8 cellular contexts compared by ENCODE assay signal in genomic region chr17:54899721-54900456, GRCh38. TPM values are rescaled to one million over a fixed set of nuclear protein-coding genes. Genes with fewer than 3 reads are reported as not detected.
DNase-seq lines count a peak whose midpoint lies in the region; ATAC-seq and TF ChIP-seq lines count a peak whose summit lies in the region.

No MANE protein-coding gene starts in this region.

- H3K36me3 ChIP-seq in RWPE2 (ENCODE audit: low read depth), result peaks cover 6% of the 10 kb centered on the region
- H3K36me3 ChIP-seq in gastroesophageal sphincter, result no peaks in the 10 kb centered on the region
- no peaks in the 10 kb centered on the region for H3K36me3 ChIP-seq in subcutaneous abdominal adipose tissue (ENCODE audit: control insufficient read depth in 5 of 5, insufficient read depth in 5 of 5, low read length in 5 of 5)

- no peaks in the 10 kb centered on the region for H3K4me1 ChIP-seq in RWPE2 (ENCODE audit: insufficient read depth, poor library complexity, severe bottlenecking)
- peaks cover 0 to 12% (median 4%) of the 10 kb centered on the region in 3 donors for H3K4me1 ChIP-seq in gastroesophageal sphincter
- H3K4me1 ChIP-seq in subcutaneous abdominal adipose tissue (ENCODE audit: control insufficient read depth in 5 of 5, insufficient read depth in 5 of 5, low read length in 5 of 5), result peaks cover 3 to 21% (median 16%) of the 10 kb centered on the region in 5 donors

- TF ChIP-seq EP300 in gastroesophageal sphincter (IDR thresholded peaks at IDR 0.05), result no peak

- TF ChIP-seq CTCF in C4-2B (conservative IDR thresholded peaks at IDR 0.05) (no peak), HFF-Myc (IDR thresholded peaks at IDR 0.05; ENCODE audit: low read depth, low read length, missing control alignments) (no peak), RWPE2 (IDR thresholded peaks at IDR 0.05; ENCODE audit: poor library complexity, severe bottlenecking) (no peak), gastroesophageal sphincter (IDR thresholded peaks at IDR 0.05) (no peak)

- H3K27ac ChIP-seq in C4-2B (peak overlapping the region; percentile 91), RWPE2 (ENCODE audit: poor library complexity, severe bottlenecking) (no peak overlapping the region), gastroesophageal sphincter (peak overlapping the region in 1 of 4 donors; percentile 74), subcutaneous abdominal adipose tissue (ENCODE audit: low read depth, low read length) (no peak overlapping the region)

- peak overlapping the region in 2 of 5 donors; percentile 49 to 72 for H3K9ac ChIP-seq in subcutaneous abdominal adipose tissue (ENCODE audit: low read length in 5 of 5)

- H3K27me3 ChIP-seq in RWPE2 (ENCODE audit: insufficient read depth, poor library complexity, severe bottlenecking) (no peaks in the 10 kb centered on the region), gastroesophageal sphincter (peaks cover 8% of the 10 kb centered on the region), subcutaneous abdominal adipose tissue (ENCODE audit: control insufficient read depth in 5 of 5, insufficient read depth in 4 of 5, low read length in 5 of 5) (peaks cover 0 to 11% (median 7%) of the 10 kb centered on the region in 5 donors)

- no peak for ATAC-seq in RWPE2 (ENCODE audit: low read depth)
- no peak for ATAC-seq in gastroesophageal sphincter
- no peak for ATAC-seq in HG02678 (IDR thresholded peaks at IDR 0.05; ENCODE audit: unreplicated experiment)
- no peak for ATAC-seq in GM19463 (IDR thresholded peaks at IDR 0.05; ENCODE audit: unreplicated experiment)

- TF ChIP-seq POLR2A in gastroesophageal sphincter (IDR thresholded peaks at IDR 0.05), result no peak

- 14 to 19% methylated on average over 9 to 16 of the region's 18 CpGs for WGBS in gastroesophageal sphincter (ENCODE audit: low coverage in 1 of 2), 2 donors

- DNase-seq in HFF-Myc (ENCODE audit: extremely low read depth, low read depth), result no peak
- no peak for DNase-seq in RWPE2 (ENCODE audit: low spot score)
- no peak for DNase-seq in stimulated activated CD4-positive, alpha-beta T cell treated with anti-CD3 and anti-CD28 coated beads, Interleukin-15, amount 100 ng/mL, for 24 hours

- H3K9me3 ChIP-seq in RWPE2 (ENCODE audit: severe bottlenecking), result no peaks in the 10 kb centered on the region
- H3K9me3 ChIP-seq in gastroesophageal sphincter, result no peaks in the 10 kb centered on the region
- no peaks in the 10 kb centered on the region for H3K9me3 ChIP-seq in subcutaneous abdominal adipose tissue (ENCODE audit: control insufficient read depth in 5 of 5, low read length in 5 of 5)

- H3K4me3 ChIP-seq in HFF-Myc (replicated peaks; ENCODE audit: low read depth, low read length) (peak overlapping the region; percentile 61), RWPE2 (ENCODE audit: severe bottlenecking) (peak overlapping the region; percentile 50), gastroesophageal sphincter (peak overlapping the region; percentile 56 to 62), subcutaneous abdominal adipose tissue (ENCODE audit: low read depth in 1 of 5, low read length in 5 of 5) (peak overlapping the region; percentile 27 to 84 (median 70))

RNA-seq across cellular contexts. Expression of gene TOM1L1, which starts 0.8 kb away (rescaled TPM):
- 10 to 100 TPM; 28.4 to 41.6 (median 30.0) TPM for total RNA-seq in gastroesophageal sphincter
